In genomic region chr9:115207003-115207837, GRCh38 we compare ENCODE assay signal across 10 cellular contexts.
DNase-seq lines count a peak whose midpoint lies in the region; ATAC-seq and TF ChIP-seq lines count a peak whose summit lies in the region.
"Had no signal": no experiment of that assay in that cellular context is flagged by ENCODE, and none has a peak within 500 bp of the region (broad histone marks: within the 10 kb centered on the region; RNA-seq: fewer than 3 reads in every experiment).

No MANE protein-coding gene starts in this region.

- H3K4me3 Mint-ChIP-seq in activated T-helper 1 cell treated with anti-CD3 and anti-CD28 coated beads, Interleukin-12 subunit alpha, Interleukin-12 subunit beta, Interleukin-2, Interleukin-4 antibody, amounts not matched to agents 30 ng/mL and 10 ng/mL and 1 ng/mL, durations not matched to agents 14 hours and 24 hours and 36 hours, result no peak overlapping the region

- peaks cover 4% of the 10 kb centered on the region for H3K27me3 Mint-ChIP-seq in activated T-helper 1 cell treated with anti-CD3 and anti-CD28 coated beads, Interleukin-12 subunit alpha, Interleukin-12 subunit beta, Interleukin-2, Interleukin-4 antibody, amounts not matched to agents 30 ng/mL and 10 ng/mL and 1 ng/mL, durations not matched to agents 14 hours and 24 hours and 36 hours (ENCODE audit: insufficient read depth)

- peaks cover 57% of the 10 kb centered on the region for H3K4me1 Mint-ChIP-seq in activated T-helper 1 cell treated with anti-CD3 and anti-CD28 coated beads, Interleukin-12 subunit alpha, Interleukin-12 subunit beta, Interleukin-2, Interleukin-4 antibody, amounts not matched to agents 30 ng/mL and 10 ng/mL and 1 ng/mL, durations not matched to agents 14 hours and 24 hours and 36 hours (ENCODE audit: low read depth)

- intact Hi-C loops in activated T-helper 1 cell treated with anti-CD3 and anti-CD28 coated beads, Interleukin-12 subunit alpha, Interleukin-12 subunit beta, Interleukin-2, Interleukin-4 antibody, amounts not matched to agents 30 ng/mL and 10 ng/mL and 1 ng/mL, durations not matched to agents 14 hours and 24 hours and 36 hours (cut with micrococcal nuclease), result loop anchor here (1.0 to 10.0 kb wide), 6 partner anchors 249 to 720 kb away; partner anchors contain the start of gene TNFSF15

- H3K4me3 ChIP-seq in AG10803 (ENCODE audit: low read length), result no peak overlapping the region

- H3K36me3 Mint-ChIP-seq in activated T-helper 1 cell treated with anti-CD3 and anti-CD28 coated beads, Interleukin-12 subunit alpha, Interleukin-12 subunit beta, Interleukin-2, Interleukin-4 antibody, amounts not matched to agents 30 ng/mL and 10 ng/mL and 1 ng/mL, durations not matched to agents 14 hours and 24 hours and 36 hours (ENCODE audit: low read depth), result peaks cover 3% of the 10 kb centered on the region

- no peaks in the 10 kb centered on the region for H3K9me3 Mint-ChIP-seq in activated T-helper 1 cell treated with anti-CD3 and anti-CD28 coated beads, Interleukin-12 subunit alpha, Interleukin-12 subunit beta, Interleukin-2, Interleukin-4 antibody, amounts not matched to agents 30 ng/mL and 10 ng/mL and 1 ng/mL, durations not matched to agents 14 hours and 24 hours and 36 hours

- ATAC-seq in GM19372 (IDR thresholded peaks at IDR 0.05; ENCODE audit: low read depth, unreplicated experiment), result peak; percentile 46
- peak; percentile 35 for ATAC-seq in HG02981 (IDR thresholded peaks at IDR 0.05; ENCODE audit: unreplicated experiment)

- DNase-seq in AG10803 (ENCODE audit: low read depth) (peak; percentile 55), DMS 273 treated with DMSO at 0.1 percent for 48 hours (lab: John Stamatoyannopoulos, UW) (no peak), NCI-H446 treated with DMSO at 0.1 percent for 48 hours (lab: John Stamatoyannopoulos, UW) (no peak), NCI-H748 (lab: John Stamatoyannopoulos, UW; ENCODE audit: unreplicated experiment) (no peak)
- no peak for DNase-seq in activated T-helper 1 cell treated with anti-CD3 and anti-CD28 coated beads, Interleukin-12 subunit alpha, Interleukin-12 subunit beta, Interleukin-2, Interleukin-4 antibody, amounts not matched to agents 30 ng/mL and 10 ng/mL and 1 ng/mL, durations not matched to agents 14 hours and 24 hours and 36 hours (ENCODE audit: low spot score)
- DNase-seq in stimulated activated naive CD4-positive, alpha-beta T cell treated with Interleukin-2 at 50 U/mL for 16 hours (lab: John Stamatoyannopoulos, UW), result no peak
- DNase-seq: cerebellar nuclear complex, NCI-H2171 had no signal

- H3K27ac Mint-ChIP-seq in activated T-helper 1 cell treated with anti-CD3 and anti-CD28 coated beads, Interleukin-12 subunit alpha, Interleukin-12 subunit beta, Interleukin-2, Interleukin-4 antibody, amounts not matched to agents 30 ng/mL and 10 ng/mL and 1 ng/mL, durations not matched to agents 14 hours and 24 hours and 36 hours, result peak overlapping the region; percentile 77

- no peak for TF ChIP-seq CTCF in AG10803 (conservative IDR thresholded peaks at IDR 0.05; ENCODE audit: low read length)
